In genomic region chrX:102345916-102346315, GRCh38 we compare ENCODE assay signal across 8 cellular contexts.
DNase-seq lines count a peak whose midpoint lies in the region; TF ChIP-seq lines count a peak whose summit lies in the region.

No MANE protein-coding gene starts in this region.

- H3K4me3 ChIP-seq in AG04449 (ENCODE audit: low read depth, low read length): no peak overlapping the region
- no peak overlapping the region for H3K4me3 ChIP-seq in H7 (ENCODE audit: insufficient read depth, low read depth, low read length)

- no peaks in the 10 kb centered on the region for H3K27me3 ChIP-seq in H7 (ENCODE audit: control insufficient read depth, insufficient read depth, low read length)

- H3K36me3 ChIP-seq in H7 (replicated peaks; ENCODE audit: control insufficient read depth, insufficient read depth, low read length): no peaks in the 10 kb centered on the region

- no peak for DNase-seq in AG04449 (ENCODE audit: low read depth, low spot score)
- peak; percentile 57 for DNase-seq in H7
- peak; percentile 30 for DNase-seq in activated CD4-positive, alpha-beta T cell treated with anti-CD3 and anti-CD28 coated beads for 1 hour
- peak; percentile 21 to 34 for DNase-seq in dermis microvascular lymphatic vessel endothelial cell (ENCODE audit: low read depth in 2 of 2)
- DNase-seq in middle frontal gyrus (ENCODE audit: extremely low spot score, low spot score): peak; percentile 15
- peak; percentile 30 for DNase-seq in stimulated activated CD8-positive, alpha-beta memory T cell treated with anti-CD3 and anti-CD28 coated beads, Interleukin-7, amount 100 ng/mL, for 24 hours (ENCODE audit: low read depth)
- no peak for DNase-seq in NCI-H1417 (lab: John Stamatoyannopoulos, UW)
- DNase-seq in COLO668 (lab: John Stamatoyannopoulos, UW; ENCODE audit: unreplicated experiment): no peak

- CTCF ChIA-PET in AG04449 (lab: Yijun Ruan, JAX): no interaction called here

- POLR2A ChIA-PET in AG04449 (lab: Yijun Ruan, JAX): no interaction called here

- TF ChIP-seq CTCF in AG04449 (IDR thresholded peaks at IDR 0.05; ENCODE audit: insufficient read depth, low read length, missing control alignments): peak; percentile 43

Comparison
In these comparisons a context has a peak if more than half of its experiments do, and no peak if none do; other contexts are left out.
1. DNase-seq: peak in H7 (single experiment), activated CD4-positive, alpha-beta T cell treated with anti-CD3 and anti-CD28 coated beads for 1 hour (single experiment), dermis microvascular lymphatic vessel endothelial cell (2 of 2), middle frontal gyrus (single experiment) and stimulated activated CD8-positive, alpha-beta memory T cell treated with anti-CD3 and anti-CD28 coated beads, Interleukin-7, amount 100 ng/mL, for 24 hours (single experiment); none in AG04449 (single experiment), NCI-H1417 (0 of 3) and COLO668 (single experiment).